8 cellular contexts compared by ENCODE assay signal in genomic region chr12:12725086-12725955, GRCh38. TPM values are rescaled to one million over a fixed set of nuclear protein-coding genes. Genes with fewer than 3 reads are reported as not detected.
A peak's percentile ranks its signal among the peaks of the same experiment; 100 is the strongest.
DNase-seq lines count a peak whose midpoint lies in the region; TF ChIP-seq lines count a peak whose summit lies in the region.

No MANE protein-coding gene starts in this region.

- H4K20me1 ChIP-seq in Loucy (ENCODE audit: insufficient read depth, low read length, poor library complexity, severe bottlenecking) = peaks cover 13% of the 10 kb centered on the region

- H3K9ac ChIP-seq in Loucy (ENCODE audit: low read depth, low read length, poor library complexity, severe bottlenecking) = peak overlapping the region; percentile 100

- WGBS in stomach, 5 donors = 1 to 2% (median 1%) methylated on average over 63 to 93 of the region's 93 CpGs

- DNase-seq in ELR (ENCODE audit: low read depth) = peak; percentile 99
- peak; percentile 94 for DNase-seq in H7
- peak; percentile 86 for DNase-seq in activated gamma-delta T cell (lab: John Stamatoyannopoulos, UW)
- peak; percentile 100 for DNase-seq in fibroblast of villous mesenchyme (ENCODE audit: low read depth)
- peak; percentile 75 for DNase-seq in neural crest cell (ENCODE audit: low read depth, low spot score)
- peak; percentile 95 for DNase-seq in stomach

- peaks cover 6% of the 10 kb centered on the region; the same call in 1 of the 2 replicates for H3F3A ChIP-seq in Loucy (ENCODE audit: low read depth)

- no peaks in the 10 kb centered on the region for H3K9me3 ChIP-seq in Loucy (ENCODE audit: insufficient read depth, low read depth, low read length)
- H3K9me3 ChIP-seq in stomach = no peaks in the 10 kb centered on the region

- H3K9me2 ChIP-seq in Loucy (replicated peaks; ENCODE audit: low read depth, low read length) = no peaks in the 10 kb centered on the region

- peak overlapping the region; percentile 97 for H3K4me2 ChIP-seq in Loucy (ENCODE audit: low read depth, low read length, poor library complexity, severe bottlenecking)

- no peak overlapping the region for H2AFZ ChIP-seq in Loucy (ENCODE audit: low read length)

- H3K4me1 ChIP-seq in Loucy (ENCODE audit: insufficient read depth, low read length, poor library complexity, severe bottlenecking) (peaks cover 39% of the 10 kb centered on the region), stomach (peaks cover 20 to 57% (median 35%) of the 10 kb centered on the region in 4 donors)

- intact Hi-C loops in stomach (cut with DNase I; ENCODE audit: low total_unique reads) = no loop called here

- peaks cover 2% of the 10 kb centered on the region for H3K27me3 Mint-ChIP-seq in neural crest cell (ENCODE audit: low read depth)

- peak overlapping the region; percentile 97 for H3K27ac Mint-ChIP-seq in neural crest cell (ENCODE audit: unreplicated experiment)

- no peak for TF ChIP-seq CTCF in Loucy (conservative IDR thresholded peaks at IDR 0.05; ENCODE audit: low read length)
- no peak for TF ChIP-seq CTCF in fibroblast of villous mesenchyme (IDR thresholded peaks at IDR 0.05; ENCODE audit: insufficient read depth, low read depth, low read length)
- no peak for TF ChIP-seq CTCF in neural crest cell (conservative IDR thresholded peaks at IDR 0.05)
- no peak for TF ChIP-seq CTCF in stomach (IDR thresholded peaks at IDR 0.05)

- H3K4me3 ChIP-seq in H7 (ENCODE audit: insufficient read depth, low read depth, low read length) (peak overlapping the region; percentile 78), Loucy (ENCODE audit: low read length, poor library complexity, severe bottlenecking) (peak overlapping the region; percentile 99), fibroblast of villous mesenchyme (ENCODE audit: low read depth, low read length) (peak overlapping the region; percentile 85), stomach (peak overlapping the region; percentile 72 to 84 (median 73))

- no peak for TF ChIP-seq EP300 in stomach (IDR thresholded peaks at IDR 0.05)

- H3K27me3 ChIP-seq in H7 (ENCODE audit: control insufficient read depth, insufficient read depth, low read length) (peaks cover 46% of the 10 kb centered on the region), Loucy (ENCODE audit: insufficient read depth, low read length, poor library complexity, severe bottlenecking) (no peaks in the 10 kb centered on the region), stomach (no peaks in the 10 kb centered on the region)

- H3K9me3 Mint-ChIP-seq in neural crest cell = no peaks in the 10 kb centered on the region

- TF ChIP-seq POLR2A in Raji (IDR thresholded peaks at IDR 0.05; ENCODE audit: insufficient read depth, low read depth, low read length) (peak; percentile 68), stomach (IDR thresholded peaks at IDR 0.05) (peak in 1 of 4 donors; percentile 22)

- H3K79me2 ChIP-seq in Loucy (ENCODE audit: insufficient read depth, low read length) = peaks cover 86% of the 10 kb centered on the region

- H3K36me3 Mint-ChIP-seq in neural crest cell (ENCODE audit: low read depth) = peaks cover 3% of the 10 kb centered on the region

- peak overlapping the region; percentile 97 for H3K4me3 Mint-ChIP-seq in neural crest cell

- H3K36me3 ChIP-seq in H7 (replicated peaks; ENCODE audit: control insufficient read depth, insufficient read depth, low read length) (peaks cover 6% of the 10 kb centered on the region; the same call in 1 of the 2 replicates), Loucy (ENCODE audit: insufficient read depth, low read length) (peaks cover 14% of the 10 kb centered on the region), stomach (peaks cover 10 to 19% (median 14%) of the 10 kb centered on the region in 4 donors)

- peak overlapping the region; percentile 97 to 100 (median 100) for H3K27ac ChIP-seq in stomach

- peaks cover 49% of the 10 kb centered on the region for H3K4me1 Mint-ChIP-seq in neural crest cell

RNA-seq across cellular contexts. Expression of gene CDKN1B, which starts 8.2 kb away (rescaled TPM):
- total RNA-seq in H7 (2014; rRNA removed; shearing (Covaris generic)) = 11.7 and 16.8 TPM in 2 replicates
- 53.1 and 56.6 TPM in 2 replicates for total RNA-seq in fibroblast of villous mesenchyme
- total RNA-seq in neural crest cell = 47.9 and 52.5 TPM in 2 replicates
- 10 to 100 TPM; 22.9 to 60.8 (median 40.0) TPM for total RNA-seq in stomach
- 10 to 100 TPM; 17.7 to 27.6 (median 24.7) TPM for polyA plus RNA-seq in stomach

RNA-seq across cellular contexts. Expression of gene GPR19, which starts 29.3 kb away (rescaled TPM):
- 4.1 and 5.0 TPM in 2 replicates for total RNA-seq in H7 (2014; rRNA removed; shearing (Covaris generic))
- total RNA-seq in fibroblast of villous mesenchyme = under 0.01 and 0.32 TPM in 2 replicates
- 19.1 and 21.8 TPM in 2 replicates for total RNA-seq in neural crest cell
- total RNA-seq in stomach = under 1 TPM in 1 of 5 donors, not detected in 4; 0.73 TPM
- under 1 TPM; 0.19 to 0.61 (median 0.23) TPM for polyA plus RNA-seq in stomach

Comparison
In these comparisons a context has a peak if more than half of its experiments do, and no peak if none do; other contexts are left out.
1. Peak in every context shown above with its lines: DNase-seq, H3K4me3 ChIP-seq and H3K27ac ChIP-seq.